ENCODE assay signal across 8 cellular contexts in the genomic region with DNA sequence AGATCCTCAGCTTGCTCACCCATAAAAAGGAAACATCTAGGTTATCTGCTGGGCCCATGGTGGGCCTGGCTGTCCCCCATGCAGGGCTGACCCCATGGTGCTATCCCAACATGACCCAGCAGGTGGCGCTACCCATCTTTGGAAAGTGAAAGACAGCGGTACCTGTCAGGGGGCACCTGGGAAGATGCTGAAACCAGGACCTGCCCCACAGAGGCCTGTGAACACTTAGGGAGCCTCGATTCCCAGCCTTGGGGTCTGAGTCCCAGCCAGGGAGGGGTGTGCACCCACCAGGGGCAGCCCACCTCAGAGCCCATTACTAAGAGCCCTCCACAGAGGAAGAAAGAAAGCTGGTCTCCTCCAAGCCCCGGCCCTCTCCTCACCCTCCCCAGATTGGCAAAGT. TPM values are rescaled to one million over a fixed set of nuclear protein-coding genes. Genes with fewer than 3 reads are reported as not detected.
A peak's percentile ranks its signal among the peaks of the same experiment; 100 is the strongest.
DNase-seq lines count a peak whose midpoint lies in the region; ATAC-seq and TF ChIP-seq lines count a peak whose summit lies in the region.

No MANE protein-coding gene starts in this region.

- no peaks in the 10 kb centered on the region for H3K27me3 ChIP-seq in lung (ENCODE audit: control insufficient read depth, insufficient read depth)

- 27 to 42% methylated on average over 4 of the region's 4 CpGs for WGBS in lung, 2 donors

- peak; percentile 86 for ATAC-seq in lung (ENCODE audit: insufficient read depth, low FRiP score)

- DNase-seq in NCI-H2107 (lab: John Stamatoyannopoulos, UW), result peak; percentile 29
- DNase-seq in NCI-H2107 treated with DMSO at 0.1 percent for 48 hours (lab: John Stamatoyannopoulos, UW; ENCODE audit: unreplicated experiment), result no peak
- DNase-seq in LNCaP clone FGC (ENCODE audit: low read depth), result no peak
- DNase-seq in activated CD4-positive, CD25-positive, alpha-beta regulatory T cell treated with anti-CD3 and anti-CD28 coated beads, Interleukin-2, amount 50 U/mL, for 72 hours, result peak; percentile 89
- DNase-seq in cerebellum (ENCODE audit: low spot score), result peak; percentile 65
- DNase-seq in lung (ENCODE audit: low spot score), result peak; percentile 72
- peak; percentile 49 to 58 for DNase-seq in stimulated activated CD8-positive, alpha-beta memory T cell treated with anti-CD3 and anti-CD28 coated beads, Interleukin-15, amount 100 ng/mL, for 48 hours (ENCODE audit: low read depth in 2 of 2)
- DNase-seq in dedifferentiated amniotic fluid mesenchymal stem cell (ENCODE audit: extremely low spot score), result no peak

- peaks cover 0 to 2% of the 10 kb centered on the region in 2 donors for H3K9me3 ChIP-seq in lung (ENCODE audit: control insufficient read depth in 2 of 2, insufficient read depth in 1 of 2, low read length in 1 of 2)

- peaks cover 0 to 2% of the 10 kb centered on the region in 2 donors for H3K4me1 ChIP-seq in lung (ENCODE audit: control insufficient read depth in 2 of 2, insufficient read depth in 2 of 2, low read length in 2 of 2)

- H3K4me3 ChIP-seq in LNCaP clone FGC (ENCODE audit: low read depth, low read length) (no peak overlapping the region), lung (no peak overlapping the region)

- no peak overlapping the region for H3K27ac ChIP-seq in lung (ENCODE audit: low read depth in 1 of 2, low read length in 1 of 2)

- H3K36me3 ChIP-seq in lung (ENCODE audit: control insufficient read depth in 2 of 2, insufficient read depth in 2 of 2, low read length in 2 of 2), result peaks cover 9 to 78% of the 10 kb centered on the region in 2 donors

- TF ChIP-seq CTCF in LNCaP clone FGC (IDR thresholded peaks at IDR 0.05; ENCODE audit: control insufficient read depth, extremely low read depth, insufficient read depth) (peak; percentile 88), lung (IDR thresholded peaks at IDR 0.05; ENCODE audit: control extremely low read depth, extremely low read depth) (peak; percentile 60)

RNA-seq across cellular contexts. Expression of gene IPPK, which starts 46.6 kb away (rescaled TPM):
- total RNA-seq in cerebellum, result 11.3 TPM
- total RNA-seq in lung, result 1 to 10 TPM; 6.7 to 6.9 TPM
- 1 to 10 TPM; 6.0 to 9.6 TPM for polyA plus RNA-seq in lung

RNA-seq across cellular contexts. Expression of gene BICD2, which starts 48.1 kb away (rescaled TPM):
- total RNA-seq in cerebellum, result 32.4 TPM
- total RNA-seq in lung, result 10 to 100 TPM; 32.9 to 33.2 TPM
- polyA plus RNA-seq in lung, result 10 to 100 TPM; 13.8 to 20.0 TPM

Comparison
In these comparisons a context has a peak if more than half of its experiments do, and no peak if none do; other contexts are left out.
1. DNase-seq: peak in NCI-H2107 (single experiment), activated CD4-positive, CD25-positive, alpha-beta regulatory T cell treated with anti-CD3 and anti-CD28 coated beads, Interleukin-2, amount 50 U/mL, for 72 hours (single experiment), cerebellum (single experiment), lung (single experiment) and stimulated activated CD8-positive, alpha-beta memory T cell treated with anti-CD3 and anti-CD28 coated beads, Interleukin-15, amount 100 ng/mL, for 48 hours (2 of 2); none in NCI-H2107 treated with DMSO at 0.1 percent for 48 hours (single experiment), LNCaP clone FGC (single experiment) and dedifferentiated amniotic fluid mesenchymal stem cell (single experiment).